21 cellular contexts compared by ENCODE assay signal in the genomic region with DNA sequence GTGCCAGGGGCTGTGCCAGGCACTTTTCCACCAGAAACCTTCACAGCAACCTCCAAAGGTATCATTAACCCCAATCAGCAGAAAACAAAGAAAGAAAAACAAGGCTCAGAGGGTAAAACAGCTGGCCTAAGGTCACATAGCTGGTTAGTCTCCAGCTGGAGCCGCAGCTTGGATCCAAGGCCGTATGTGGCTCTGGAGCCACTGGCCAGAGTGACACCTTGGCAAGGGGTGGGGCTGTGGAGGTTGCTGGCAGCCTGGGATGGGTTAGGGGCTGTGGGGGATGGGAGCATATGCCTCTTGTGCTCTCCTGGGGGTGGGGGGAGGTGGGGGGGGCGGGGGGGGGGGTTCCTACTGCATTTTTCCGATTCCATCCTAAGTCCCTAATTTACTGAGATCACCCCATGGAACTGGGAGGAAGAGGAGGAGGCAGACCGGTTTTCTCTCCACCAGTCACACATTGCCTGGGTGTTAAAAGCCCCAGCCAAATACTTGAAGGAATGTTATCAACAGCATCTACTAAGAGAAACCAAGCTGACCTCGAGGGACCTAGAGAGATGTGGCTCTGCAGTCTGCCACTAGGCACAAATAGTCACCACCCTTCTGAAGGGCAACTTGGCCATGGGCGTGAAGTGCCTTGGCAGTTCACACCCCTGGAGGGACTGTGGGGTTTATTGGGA. TPM values are rescaled to one million over a fixed set of nuclear protein-coding genes. Genes with fewer than 3 reads are reported as not detected.
DNase-seq lines count a peak whose midpoint lies in the region; ATAC-seq and TF ChIP-seq lines count a peak whose summit lies in the region.
"Had no signal": no experiment of that assay in that cellular context is flagged by ENCODE, and none has a peak within 500 bp of the region (broad histone marks: within the 10 kb centered on the region; RNA-seq: fewer than 3 reads in every experiment).

No MANE protein-coding gene starts in this region.

- no peak overlapping the region for H3K4me2 ChIP-seq in hepatocyte

- H4K20me1 ChIP-seq in hepatocyte (ENCODE audit: insufficient read depth, poor library complexity, severe bottlenecking): no peaks in the 10 kb centered on the region

- no peaks in the 10 kb centered on the region for H3K36me3 ChIP-seq in hepatocyte (replicated peaks; ENCODE audit: insufficient read depth, low read depth)

- H3K9me3 Mint-ChIP-seq in activated CD4-positive, alpha-beta memory T cell treated with anti-CD3 and anti-CD28 coated beads for 36 hours: peaks cover 4% of the 10 kb centered on the region
- H3K9me3 Mint-ChIP-seq in osteocyte (ENCODE audit: unreplicated experiment): no peaks in the 10 kb centered on the region

- 62% methylated on average over 6 of the region's 7 CpGs for WGBS in hepatocyte (ENCODE audit: low lambda C conversion rate, missing lambda C conversion rate)

- H3K4me3 ChIP-seq in hepatocyte: no peak overlapping the region

- no peaks in the 10 kb centered on the region for H3K9me3 ChIP-seq in hepatocyte (ENCODE audit: low read depth)

- no peak overlapping the region for H3K4me3 Mint-ChIP-seq in activated CD4-positive, alpha-beta memory T cell treated with anti-CD3 and anti-CD28 coated beads for 36 hours
- H3K4me3 Mint-ChIP-seq in osteocyte (ENCODE audit: unreplicated experiment): no peak overlapping the region
- H3K4me3 Mint-ChIP-seq: B cell, CD14-positive monocyte, H9 had no signal

- TF ChIP-seq CTCF in hepatocyte (IDR thresholded peaks at IDR 0.05; ENCODE audit: poor library complexity) (no peak), osteocyte (IDR thresholded peaks at IDR 0.05) (no peak)

- H3K36me3 Mint-ChIP-seq in activated CD4-positive, alpha-beta memory T cell treated with anti-CD3 and anti-CD28 coated beads for 36 hours: no peaks in the 10 kb centered on the region
- no peaks in the 10 kb centered on the region for H3K36me3 Mint-ChIP-seq in osteocyte (ENCODE audit: unreplicated experiment)

- ATAC-seq in HG02852 (IDR thresholded peaks at IDR 0.05; ENCODE audit: unreplicated experiment) (no peak), Right ventricle myocardium inferior (no peak)

- H3K27me3 Mint-ChIP-seq in activated CD4-positive, alpha-beta memory T cell treated with anti-CD3 and anti-CD28 coated beads for 36 hours: peaks cover 6% of the 10 kb centered on the region
- no peaks in the 10 kb centered on the region for H3K27me3 Mint-ChIP-seq in osteocyte (ENCODE audit: unreplicated experiment)
- H3K27me3 Mint-ChIP-seq: B cell had no signal

- no peaks in the 10 kb centered on the region for H3K79me2 ChIP-seq in hepatocyte

- CTCF ChIA-PET in activated CD4-positive, alpha-beta memory T cell treated with anti-CD3 and anti-CD28 coated beads for 36 hours (lab: Charles Lee): no interaction called here

- no peaks in the 10 kb centered on the region for H3K4me1 Mint-ChIP-seq in activated CD4-positive, alpha-beta memory T cell treated with anti-CD3 and anti-CD28 coated beads for 36 hours (ENCODE audit: low read depth)
- H3K4me1 Mint-ChIP-seq in osteocyte (ENCODE audit: unreplicated experiment): no peaks in the 10 kb centered on the region
- H3K4me1 Mint-ChIP-seq: B cell, CD14-positive monocyte had no signal

- H2AFZ ChIP-seq in hepatocyte: no peak overlapping the region

- H3K4me1 ChIP-seq in hepatocyte (ENCODE audit: insufficient read depth): peaks cover 22% of the 10 kb centered on the region

- POLR2A ChIA-PET in activated CD4-positive, alpha-beta memory T cell treated with anti-CD3 and anti-CD28 coated beads for 36 hours (lab: Charles Lee): no interaction called here

- peak overlapping the region; percentile 68 for H3K27ac ChIP-seq in hepatocyte
- H3K27ac ChIP-seq: RWPE1 had no signal

- DNase-seq in AG20443 (ENCODE audit: low spot score) (peak; percentile 3), hepatocyte (ENCODE audit: low spot score) (no peak), osteocyte (ENCODE audit: extremely low spot score, unreplicated experiment) (peak; percentile 46), Right ventricle myocardium inferior (ENCODE audit: missing footprints) (no peak)
- DNase-seq in activated CD4-positive, alpha-beta memory T cell treated with anti-CD3 and anti-CD28 coated beads for 36 hours: peak; percentile 0
- no peak for DNase-seq in stimulated activated naive CD4-positive, alpha-beta T cell treated with Interleukin-2 at 50 U/mL for 16 hours (lab: John Stamatoyannopoulos, UW)
- DNase-seq: EL; H9; IMR-90; NCI-H1105; NCI-H2081; NCI-H2171; NCI-H345; NCI-H524; NCI-H774; NK-92 treated with Interleukin-12 subunit alpha and Interleukin-12 subunit beta, amount 100 ng/mL, for 24 hours; SIG-M5 had no signal

- no peak overlapping the region for H3K27ac Mint-ChIP-seq in activated CD4-positive, alpha-beta memory T cell treated with anti-CD3 and anti-CD28 coated beads for 36 hours
- H3K27ac Mint-ChIP-seq in osteocyte (ENCODE audit: unreplicated experiment): no peak overlapping the region
- H3K27ac Mint-ChIP-seq: B cell, CD14-positive monocyte, H9 had no signal

- H3K9me2 ChIP-seq in hepatocyte (replicated peaks; ENCODE audit: insufficient read depth): no peaks in the 10 kb centered on the region

- H3K27me3 ChIP-seq in hepatocyte: no peaks in the 10 kb centered on the region

- intact Hi-C loops in activated CD4-positive, alpha-beta memory T cell treated with anti-CD3 and anti-CD28 coated beads for 36 hours (cut with micrococcal nuclease): no loop called here
- intact Hi-C loops in Right ventricle myocardium inferior (cut with DNase I): no loop called here

RNA-seq across cellular contexts. Expression of a gene that starts 8.0 kb away (rescaled TPM):
- under 1 TPM in 1 of 2 experiments, not detected in 1; 0.17 TPM for total RNA-seq in activated CD4-positive, alpha-beta memory T cell treated with anti-CD3 and anti-CD28 coated beads for 36 hours
- 18.1 and 22.0 TPM in 2 replicates for total RNA-seq in hepatocyte
- 29.4 and 35.4 TPM in 2 replicates for polyA plus RNA-seq in hepatocyte
- 0.73 and 1.1 TPM in 2 replicates for total RNA-seq in osteocyte
- total RNA-seq in Right ventricle myocardium inferior: 1.9 TPM

RNA-seq across cellular contexts. Expression of a gene that starts 20.4 kb away (rescaled TPM):
- not detected for total RNA-seq in activated CD4-positive, alpha-beta memory T cell treated with anti-CD3 and anti-CD28 coated beads for 36 hours
- total RNA-seq in hepatocyte (3.7 and 5.1 TPM in 2 replicates), osteocyte (not detected in 2 replicates), Right ventricle myocardium inferior (0.43 TPM)
- polyA plus RNA-seq in hepatocyte: 7.5 and 9.5 TPM in 2 replicates
- total RNA-seq: IMR-90 had no signal
- polyA plus RNA-seq: IMR-90 had no signal

Comparison
In these comparisons a context has a peak if more than half of its experiments do, and no peak if none do; other contexts are left out.
1. DNase-seq: peak in AG20443 (single experiment), activated CD4-positive, alpha-beta memory T cell treated with anti-CD3 and anti-CD28 coated beads for 36 hours (single experiment) and osteocyte (single experiment); none in hepatocyte (single experiment), Right ventricle myocardium inferior (single experiment) and stimulated activated naive CD4-positive, alpha-beta T cell treated with Interleukin-2 at 50 U/mL for 16 hours (single experiment).